In genomic region chr17:47850692-47851573, GRCh38 we compare ENCODE assay signal across 1 cellular context.
TF ChIP-seq lines count a peak whose summit lies in the region.

TSS of gene SP6 (minus strand) at chr17:47851163. CDS start at chr17:47848429, 2,734 bp downstream.

TF ChIP-seq in HepG2, 621 proteins besides CTCF, POLR2A, EP300 and RAD21 (continued from another document and continues in another):
- TF ChIP-seq ZBTB44 (CRISPR knock-in tag; IDR thresholded peaks at IDR 0.05) (no peak), ZNF749 (CRISPR knock-in tag; IDR thresholded peaks at IDR 0.05; ENCODE audit: borderline replicate concordance) (no peak), ZNF468 (CRISPR knock-in tag; IDR thresholded peaks at IDR 0.05) (no peak), ZNF30 (CRISPR knock-in tag; IDR thresholded peaks at IDR 0.05) (no peak), ZBTB42 (CRISPR knock-in tag; IDR thresholded peaks at IDR 0.05) (no peak), ZNF264 (CRISPR knock-in tag; IDR thresholded peaks at IDR 0.05) (no peak), ZNF652 (CRISPR knock-in tag; IDR thresholded peaks at IDR 0.05; ENCODE audit: borderline replicate concordance, low read depth) (peak; percentile 97), DBP (CRISPR knock-in tag; IDR thresholded peaks at IDR 0.05; ENCODE audit: not compliant biosample characterization) (peak; percentile 41), ATM (IDR thresholded peaks at IDR 0.05; ENCODE audit: borderline replicate concordance) (no peak), TAF1 (CRISPR knock-in tag; IDR thresholded peaks at IDR 0.05) (peak; percentile 71; the same call in 1 of the 2 replicates), AGO1 (IDR thresholded peaks at IDR 0.05; ENCODE audit: low read depth, low read length, poor library complexity, severe bottlenecking) (no peak), AKAP8 (CRISPR knock-in tag; IDR thresholded peaks at IDR 0.05) (no peak), SKI (IDR thresholded peaks at IDR 0.05; ENCODE audit: partially characterized antibody) (peak; percentile 81), ZNF292 (CRISPR knock-in tag; IDR thresholded peaks at IDR 0.05; ENCODE audit: borderline replicate concordance, low read depth) (0 out of 2 replicates have a peak, but pooled peaks have one; percentile 53), GZF1 (CRISPR knock-in tag; IDR thresholded peaks at IDR 0.05) (0 out of 2 replicates have a peak, but pooled peaks have one; percentile 49), ZNF761 (CRISPR knock-in tag; conservative IDR thresholded peaks at IDR 0.05) (peak; percentile 72; the same call in 1 of the 2 replicates), TEAD3 (CRISPR knock-in tag; optimal IDR thresholded peaks at IDR 0.05; ENCODE audit: borderline replicate concordance) (peak; percentile 17), ZBTB39 (CRISPR knock-in tag; IDR thresholded peaks at IDR 0.05) (no peak), HMG20B (CRISPR knock-in tag; conservative IDR thresholded peaks at IDR 0.05) (0 out of 2 replicates have a peak, but pooled peaks have one; percentile 17), MAFK (conservative IDR thresholded peaks at IDR 0.05 in 1 of 2, IDR thresholded peaks at IDR 0.05 in 1 of 2; ENCODE audit: low read length in 2 of 2) (no peak), ISL2 (CRISPR knock-in tag; IDR thresholded peaks at IDR 0.05) (peak; percentile 20; the same call in 1 of the 2 replicates), CREBL2 (CRISPR knock-in tag; IDR thresholded peaks at IDR 0.05; ENCODE audit: borderline replicate concordance) (no peak), WIZ (CRISPR knock-in tag; IDR thresholded peaks at IDR 0.05) (0 out of 2 replicates have a peak, but pooled peaks have one; percentile 79), RNF219 (CRISPR knock-in tag; IDR thresholded peaks at IDR 0.05) (no peak), E2F5 (CRISPR knock-in tag; conservative IDR thresholded peaks at IDR 0.05) (no peak), ZSCAN31 (CRISPR knock-in tag; IDR thresholded peaks at IDR 0.05; ENCODE audit: low read depth) (no peak; the same call in 1 of the 2 replicates), SCMH1 (CRISPR knock-in tag; IDR thresholded peaks at IDR 0.05; ENCODE audit: borderline replicate concordance) (no peak), ZNF879 (CRISPR knock-in tag; IDR thresholded peaks at IDR 0.05) (no peak), ZFX (CRISPR knock-in tag; IDR thresholded peaks at IDR 0.05; ENCODE audit: low read depth) (peak; percentile 80), ZSCAN5A (CRISPR knock-in tag; IDR thresholded peaks at IDR 0.05; ENCODE audit: borderline replicate concordance) (no peak), STAT6 (CRISPR knock-in tag; IDR thresholded peaks at IDR 0.05; ENCODE audit: borderline replicate concordance) (no peak), ZNF230 (CRISPR knock-in tag; IDR thresholded peaks at IDR 0.05) (peak; percentile 51; the same call in 1 of the 2 replicates), NCOA5 (CRISPR knock-in tag; IDR thresholded peaks at IDR 0.05) (no peak), TCF7L2 (IDR thresholded peaks at IDR 0.05; ENCODE audit: low read depth, low read length) (no peak), BRD4 (CRISPR knock-in tag; IDR thresholded peaks at IDR 0.05) (no peak), SOX6 (IDR thresholded peaks at IDR 0.05) (no peak), SOX6 (CRISPR knock-in tag; IDR thresholded peaks at IDR 0.05) (peak; percentile 67), KLF6 (CRISPR knock-in tag; IDR thresholded peaks at IDR 0.05) (peak; percentile 89), HNF1B (CRISPR knock-in tag; IDR thresholded peaks at IDR 0.05) (no peak), NCOA2 (CRISPR knock-in tag; IDR thresholded peaks at IDR 0.05) (no peak; the same call in 1 of the 2 replicates), GRHL1 (CRISPR knock-in tag; conservative IDR thresholded peaks at IDR 0.05) (no peak), CBX1 (IDR thresholded peaks at IDR 0.05; ENCODE audit: low read depth) (no peak), ZNF678 (CRISPR knock-in tag; IDR thresholded peaks at IDR 0.05) (peak; percentile 65; the same call in 1 of the 2 replicates)
